12 cellular contexts compared by ENCODE assay signal in genomic region chr15:62090988-62091387, GRCh38. TPM values are rescaled to one million over a fixed set of nuclear protein-coding genes. Genes with fewer than 3 reads are reported as not detected.
"Had no signal": no experiment of that assay in that cellular context is flagged by ENCODE, and none has a peak within 500 bp of the region (broad histone marks: within the 10 kb centered on the region; RNA-seq: fewer than 3 reads in every experiment).

No MANE protein-coding gene starts in this region.

- H3K9ac ChIP-seq: GM23248 had no signal

- H3K27ac ChIP-seq: GM23248 had no signal

- DNase-seq: GM23248, GOT3, H7, H9, HCEC 1CT, HFFc6 had no signal

- H3K4me2 ChIP-seq: GM23338 had no signal

- H2AFZ ChIP-seq: GM23248, GM23338 had no signal

- H3K9me3 ChIP-seq: HAP-1 had no signal

- FAIRE-seq: H1, H54 had no signal

- H3K4me1 ChIP-seq: HAP-1 had no signal

- ATAC-seq: GM23338, HCT116 had no signal

- H3K36me3 ChIP-seq: HAP-1 had no signal

- H3K27ac Mint-ChIP-seq: GM23338, H9, HFFc6 had no signal

- H3K4me3 Mint-ChIP-seq: GM23338, H9, HFFc6 had no signal

- H3K4me3 ChIP-seq: GM23248, GM23338, HAP-1 had no signal

- H3K9me3 Mint-ChIP-seq: GM23338, H9, HFFc6 had no signal

- H3K4me1 Mint-ChIP-seq: GM23338, H9 had no signal

RNA-seq across cellular contexts. Expression of gene C2CD4A, which starts 24.2 kb away (rescaled TPM):
- total RNA-seq: GM23248, H1, H4, H7, H9, HFFc6 had no signal
- polyA plus RNA-seq: GM23248, GM23338, H1 had no signal
